In genomic region chr4:56305390-56305789, GRCh38 we compare ENCODE assay signal across 22 cellular contexts.
"Had no signal": no experiment of that assay in that cellular context is flagged by ENCODE, and none has a peak within 500 bp of the region (broad histone marks: within the 10 kb centered on the region; RNA-seq: fewer than 3 reads in every experiment).

No MANE protein-coding gene starts in this region.

- H3K36me3 Mint-ChIP-seq: memory B cell, naive B cell had no signal

- H3K27me3 Mint-ChIP-seq: naive B cell had no signal

- H3K27ac ChIP-seq: coronary artery, esophagus muscularis mucosa, gastrocnemius medialis, heart right ventricle, neutrophil, suprapubic skin, thyroid gland, upper lobe of left lung, uterus had no signal

- H3K9me3 Mint-ChIP-seq: endodermal cell, memory B cell, naive B cell, nephron progenitor cell had no signal

- ATAC-seq: gastrocnemius medialis, heart right ventricle, left lobe of liver, right cardiac atrium had no signal

- H3K27ac Mint-ChIP-seq: endodermal cell, memory B cell, naive B cell, nephron progenitor cell had no signal

- DNase-seq: effector CD4-positive, alpha-beta T cell; endodermal cell; gastrocnemius medialis; heart right ventricle; hypothalamus; midbrain; naive B cell; nephron progenitor cell; right cardiac atrium; stimulated activated CD4-positive, alpha-beta T cell treated with anti-CD3 and anti-CD28 coated beads, Interleukin-2, amount 100 ng/mL, for 48 hours; stimulated activated naive CD4-positive, alpha-beta T cell treated with Interleukin-2 at 50 U/mL for 16 hours; thyroid gland; upper lobe of left lung; uterus had no signal

- FAIRE-seq: islet of Langerhans had no signal

- H3K4me3 Mint-ChIP-seq: endodermal cell, memory B cell, nephron progenitor cell had no signal

- H3K9me3 ChIP-seq: esophagus muscularis mucosa, gastrocnemius medialis, heart right ventricle, neutrophil, suprapubic skin, thyroid gland, upper lobe of left lung, uterus had no signal

- H3K4me1 ChIP-seq: uterus had no signal

- H3K36me3 ChIP-seq: esophagus muscularis mucosa, gastrocnemius medialis, heart right ventricle, neutrophil, suprapubic skin, thyroid gland, upper lobe of left lung, uterus had no signal

- H3K27me3 ChIP-seq: esophagus muscularis mucosa, gastrocnemius medialis, neutrophil, suprapubic skin, thyroid gland, upper lobe of left lung, uterus had no signal

- H3K4me3 ChIP-seq: coronary artery, esophagus muscularis mucosa, gastrocnemius medialis, heart right ventricle, smooth muscle cell, suprapubic skin, thyroid gland, upper lobe of left lung, uterus had no signal

- H3K4me2 ChIP-seq: smooth muscle cell had no signal
